In the genomic region with DNA sequence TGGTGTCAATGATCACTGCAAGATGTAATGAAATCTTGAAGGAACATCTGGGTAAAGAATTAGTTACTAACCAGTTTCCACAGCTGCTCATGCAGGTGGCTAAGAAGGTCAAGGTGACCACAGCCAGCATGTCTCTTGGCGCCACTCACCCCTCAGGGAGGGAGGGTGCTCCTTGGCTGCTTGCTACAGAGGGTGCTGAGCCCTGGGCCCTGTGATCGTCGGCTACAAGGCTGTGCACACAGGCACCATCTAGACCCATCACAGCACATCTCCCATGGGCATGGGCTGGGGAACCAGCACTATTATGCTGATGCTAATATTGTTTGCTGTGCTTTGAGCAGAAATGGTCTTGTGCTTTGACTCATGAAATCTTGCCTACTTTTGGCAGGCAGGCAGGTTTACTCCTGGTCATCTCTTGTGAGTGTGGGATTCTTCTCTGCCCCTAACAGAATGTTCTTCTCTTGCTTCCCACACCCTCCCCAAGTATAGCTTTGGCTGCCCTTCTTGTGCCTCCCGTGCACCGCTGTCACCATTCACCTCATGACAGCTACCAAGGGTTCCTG, we compare ENCODE assay signal across 11 cellular contexts. TPM values are rescaled to one million over a fixed set of nuclear protein-coding genes. Genes with fewer than 3 reads are reported as not detected.
DNase-seq lines count a peak whose midpoint lies in the region; ATAC-seq, FAIRE-seq and TF ChIP-seq lines count a peak whose summit lies in the region.
"Had no signal": no experiment of that assay in that cellular context is flagged by ENCODE, and none has a peak within 500 bp of the region (broad histone marks: within the 10 kb centered on the region; RNA-seq: fewer than 3 reads in every experiment).

No MANE protein-coding gene starts in this region.

- H3F3A ChIP-seq in smooth muscle cell (ENCODE audit: low read depth) = no peaks in the 10 kb centered on the region

- H3K4me1 ChIP-seq in pancreas (peaks cover 15 to 25% (median 17%) of the 10 kb centered on the region in 3 donors), smooth muscle cell (ENCODE audit: low read depth) (no peaks in the 10 kb centered on the region)

- H2AFZ ChIP-seq in smooth muscle cell (ENCODE audit: low read depth) = no peak overlapping the region

- no peak overlapping the region for H3K9ac ChIP-seq in smooth muscle cell (ENCODE audit: low read depth)

- WGBS in pancreas, 2 donors = 49 to 60% methylated on average over 5 of the region's 5 CpGs
- 94% methylated on average over 5 of the region's 5 CpGs for WGBS in smooth muscle cell (ENCODE audit: low lambda C conversion rate)

- H3K27ac ChIP-seq in pancreas (no peak overlapping the region), smooth muscle cell (ENCODE audit: low read depth) (no peak overlapping the region)
- H3K27ac ChIP-seq: skin epidermis had no signal

- H3K36me3 ChIP-seq in pancreas (no peaks in the 10 kb centered on the region), smooth muscle cell (ENCODE audit: low read depth) (peaks cover 4% of the 10 kb centered on the region)

- H3K9me3 ChIP-seq in pancreas (no peaks in the 10 kb centered on the region), smooth muscle cell (replicated peaks; ENCODE audit: low read depth) (no peaks in the 10 kb centered on the region)

- ATAC-seq in HG02981 (IDR thresholded peaks at IDR 0.05; ENCODE audit: unreplicated experiment) = peak; percentile 71
- peak; percentile 70 to 87 (median 77) for ATAC-seq in pancreas
- no peak for ATAC-seq in GM21717 (IDR thresholded peaks at IDR 0.05; ENCODE audit: unreplicated experiment)
- no peak for ATAC-seq in stimulated activated naive CD8-positive, alpha-beta T cell treated with anti-CD3 and anti-CD28 coated beads, Interleukin-15, Interleukin-2, amounts not matched to agents 100 U/mL and 50 U/mL, for 24 hours

- H3K4me3 ChIP-seq in choroid plexus epithelial cell (ENCODE audit: low read depth, low read length) (no peak overlapping the region), pancreas (no peak overlapping the region), smooth muscle cell (no peak overlapping the region)
- H3K4me3 ChIP-seq: skin epidermis had no signal

- FAIRE-seq in pancreas (lab: Jason Lieb, UNC) = no peak

- peaks cover 92% of the 10 kb centered on the region for H4K20me1 ChIP-seq in smooth muscle cell (ENCODE audit: low read depth)

- TF ChIP-seq POLR2A in GM18951 (IDR thresholded peaks at IDR 0.05; ENCODE audit: extremely low read depth, insufficient read depth, insufficient read length) = peak; percentile 40

- DNase-seq in choroid plexus epithelial cell (ENCODE audit: low read depth) (peak; percentile 49), pancreas (peak in 2 of 6 donors; percentile 45 to 48), AML-193 (lab: John Stamatoyannopoulos, UW) (no peak), smooth muscle cell (lab: John Stamatoyannopoulos, UW; ENCODE audit: unreplicated experiment) (no peak)
- DNase-seq in stimulated activated naive CD8-positive, alpha-beta T cell treated with anti-CD3 and anti-CD28 coated beads, Interleukin-15, Interleukin-2, amounts not matched to agents 100 U/mL and 50 U/mL, for 24 hours = no peak
- DNase-seq: activated naive CD8-positive, alpha-beta T cell treated with anti-CD3 and anti-CD28 coated beads, Interleukin-2, amount 10 ng/mL, durations not matched to agents 7 days and 5 days; NCI-H2029 had no signal

- in situ Hi-C loops in GM18951 (cut with MboI; ENCODE audit: low sequenced_read_pairs, unreplicated experiment) = no loop called here

- peaks cover 18% of the 10 kb centered on the region for H3K79me2 ChIP-seq in smooth muscle cell (ENCODE audit: low read depth)

- TF ChIP-seq CTCF in choroid plexus epithelial cell (conservative IDR thresholded peaks at IDR 0.05; ENCODE audit: low read depth, low read length) (no peak), pancreas (IDR thresholded peaks at IDR 0.05) (no peak), smooth muscle cell (IDR thresholded peaks at IDR 0.05; ENCODE audit: borderline replicate concordance, insufficient read depth, poor library complexity, severe bottlenecking) (no peak)

- no peaks in the 10 kb centered on the region for H3K27me3 ChIP-seq in pancreas
- H3K27me3 ChIP-seq in smooth muscle cell (ENCODE audit: low read depth) = no peaks in the 10 kb centered on the region

- intact Hi-C loops in pancreas (cut with DNase I) = no loop called here

- no peak overlapping the region for H3K4me2 ChIP-seq in smooth muscle cell

RNA-seq across cellular contexts. Expression of gene TXNDC11, which starts 36.4 kb away (rescaled TPM):
- total RNA-seq in pancreas (10 to 100 TPM; 28.1 to 38.9 (median 35.9) TPM), smooth muscle cell (30.8 and 31.1 TPM in 2 replicates)
- polyA plus RNA-seq in pancreas (10 to 100 TPM; 54.7 to 80.8 TPM), smooth muscle cell (27.3 and 27.9 TPM in 2 replicates)

RNA-seq across cellular contexts. Expression of gene SNN, which starts 38.0 kb away (rescaled TPM):
- total RNA-seq in pancreas = 10 to 100 TPM in 1 of 6 donors, 1 to 10 TPM in 5; 3.9 to 10.6 (median 4.5) TPM
- 1 to 10 TPM; 4.0 to 4.6 TPM for polyA plus RNA-seq in pancreas
- total RNA-seq in smooth muscle cell = 6.4 and 8.2 TPM in 2 replicates
- polyA plus RNA-seq in smooth muscle cell = 10.1 and 10.9 TPM in 2 replicates

Comparison
In these comparisons a context has a peak if more than half of its experiments do, and no peak if none do; other contexts are left out.
1. ATAC-seq: peak in HG02981 (single experiment) and pancreas (4 of 4); none in GM21717 (single experiment) and stimulated activated naive CD8-positive, alpha-beta T cell treated with anti-CD3 and anti-CD28 coated beads, Interleukin-15, Interleukin-2, amounts not matched to agents 100 U/mL and 50 U/mL, for 24 hours (single experiment).